ENCODE assay signal across 1 cellular context in genomic region chr4:110091426-110091825, GRCh38.
TF ChIP-seq lines count a peak whose summit lies in the region.

No MANE protein-coding gene starts in this region.

TF ChIP-seq in HCT116, 20 proteins besides CTCF, POLR2A, EP300 and RAD21 (continued from another document):
- TF ChIP-seq ZBTB33 (IDR thresholded peaks at IDR 0.05; ENCODE audit: extremely low read depth, insufficient replicate concordance, low read length) (no peak), TCF7L2 (IDR thresholded peaks at IDR 0.05; ENCODE audit: borderline replicate concordance, extremely low read depth, insufficient read depth, insufficient read length) (no peak)
TF ChIP-seq in HCT116: peak in this region for 4.
